In the genomic region with DNA sequence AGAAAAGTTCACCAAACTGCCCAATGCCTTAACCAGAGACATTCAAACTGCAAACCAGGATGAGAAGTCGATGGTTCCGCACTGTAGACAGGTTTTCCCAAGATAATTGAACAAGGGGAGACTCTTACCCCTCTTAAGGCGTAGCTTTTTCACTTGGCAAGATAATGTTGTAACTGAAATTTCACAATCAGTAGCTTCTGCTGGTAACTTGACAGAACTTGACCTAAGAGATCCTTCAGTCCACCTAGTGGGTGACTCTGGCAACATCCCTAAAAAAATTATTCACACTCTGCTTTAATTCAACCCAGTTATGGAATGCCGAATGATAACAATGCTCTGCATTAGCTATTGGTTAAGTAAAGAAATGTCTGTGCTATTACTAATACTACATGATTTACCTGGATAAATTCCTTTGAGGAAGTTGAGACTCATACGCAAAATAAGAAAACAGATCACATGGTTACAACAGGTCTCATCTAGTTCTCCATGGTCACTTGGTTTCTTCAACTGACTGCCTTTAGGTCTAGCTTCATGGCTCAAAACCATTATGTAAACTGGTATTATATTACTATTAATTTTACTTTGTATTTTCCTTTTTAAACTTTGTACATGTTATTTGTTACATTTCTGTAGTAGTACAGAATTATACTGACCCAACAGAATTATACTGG, we compare ENCODE assay signal across 9 cellular contexts. TPM values are rescaled to one million over a fixed set of nuclear protein-coding genes. Genes with fewer than 3 reads are reported as not detected.
DNase-seq lines count a peak whose midpoint lies in the region; ATAC-seq, FAIRE-seq and TF ChIP-seq lines count a peak whose summit lies in the region.
"Had no signal": no experiment of that assay in that cellular context is flagged by ENCODE, and none has a peak within 500 bp of the region (broad histone marks: within the 10 kb centered on the region; RNA-seq: fewer than 3 reads in every experiment).

No MANE protein-coding gene starts in this region.

- in situ Hi-C loops in KBM-7 (cut with MboI; ENCODE audit: low pct_unique_long_range_greater_than_20kb, low sequenced_read_pairs), result no loop called here

- peaks cover 15% of the 10 kb centered on the region for H3K79me2 ChIP-seq in astrocyte (ENCODE audit: insufficient read depth, low read length)

- DNase-seq in ELR (ENCODE audit: low read depth) (peak; percentile 62), KBM-7 (peak; percentile 75), astrocyte (ENCODE audit: low read depth) (peak; percentile 20), kidney epithelial cell (ENCODE audit: low read depth) (no peak), DMS79 treated with DMSO at 0.1 percent for 48 hours (lab: John Stamatoyannopoulos, UW) (no peak), GOT3 (lab: John Stamatoyannopoulos, UW) (no peak)
- DNase-seq in activated T-helper 2 cell treated with anti-CD3 and anti-CD28 coated beads, Interferon-gamma antibody, Interleukin-2, Interleukin-4, amounts not matched to agents 10 μg/mL and 5 μg/mL and 100 μg/mL, durations not matched to agents 14 hours and 24 hours and 36 hours (ENCODE audit: low spot score), result no peak

- no peak overlapping the region for H3K9ac ChIP-seq in astrocyte (ENCODE audit: low read length)

- H3K9me3 Mint-ChIP-seq in astrocyte (ENCODE audit: unreplicated experiment), result no peaks in the 10 kb centered on the region
- H3K9me3 Mint-ChIP-seq in activated T-helper 2 cell treated with anti-CD3 and anti-CD28 coated beads, Interferon-gamma antibody, Interleukin-2, Interleukin-4, amounts not matched to agents 10 μg/mL and 5 μg/mL and 100 μg/mL, durations not matched to agents 14 hours and 24 hours and 36 hours, result no peaks in the 10 kb centered on the region
- H3K9me3 Mint-ChIP-seq: IgD-negative memory B cell had no signal

- H3K36me3 ChIP-seq in astrocyte (ENCODE audit: insufficient read depth, low read length) (no peaks in the 10 kb centered on the region), kidney epithelial cell (ENCODE audit: control insufficient read depth, insufficient read depth, low read length) (no peaks in the 10 kb centered on the region)

- H3K27me3 Mint-ChIP-seq in astrocyte (ENCODE audit: low read depth, unreplicated experiment), result no peaks in the 10 kb centered on the region
- H3K27me3 Mint-ChIP-seq in activated T-helper 2 cell treated with anti-CD3 and anti-CD28 coated beads, Interferon-gamma antibody, Interleukin-2, Interleukin-4, amounts not matched to agents 10 μg/mL and 5 μg/mL and 100 μg/mL, durations not matched to agents 14 hours and 24 hours and 36 hours (ENCODE audit: low read depth), result no peaks in the 10 kb centered on the region
- H3K27me3 Mint-ChIP-seq: IgD-negative memory B cell had no signal

- no peaks in the 10 kb centered on the region for H3K36me3 Mint-ChIP-seq in astrocyte (ENCODE audit: low read depth, unreplicated experiment)
- no peaks in the 10 kb centered on the region for H3K36me3 Mint-ChIP-seq in activated T-helper 2 cell treated with anti-CD3 and anti-CD28 coated beads, Interferon-gamma antibody, Interleukin-2, Interleukin-4, amounts not matched to agents 10 μg/mL and 5 μg/mL and 100 μg/mL, durations not matched to agents 14 hours and 24 hours and 36 hours (ENCODE audit: low read depth)
- H3K36me3 Mint-ChIP-seq: IgD-negative memory B cell had no signal

- peak; percentile 35 for TF ChIP-seq CTCF in astrocyte (IDR thresholded peaks at IDR 0.05; ENCODE audit: insufficient read depth, low read depth, low read length)
- peak; percentile 41 for TF ChIP-seq CTCF in kidney epithelial cell (IDR thresholded peaks at IDR 0.05; ENCODE audit: insufficient read depth, low read length, poor library complexity, severe bottlenecking)

- H3K27ac ChIP-seq in astrocyte (ENCODE audit: low read depth, low read length), result no peak overlapping the region

- no peaks in the 10 kb centered on the region for H3K4me1 ChIP-seq in astrocyte (ENCODE audit: insufficient read depth, low read length)

- H3K4me2 ChIP-seq in astrocyte (ENCODE audit: low read length), result no peak overlapping the region

- H2AFZ ChIP-seq in astrocyte (ENCODE audit: low read depth, low read length), result no peak overlapping the region

- no peak for ATAC-seq in GM21526 (IDR thresholded peaks at IDR 0.05; ENCODE audit: low FRiP score, unreplicated experiment)

- H3K4me3 ChIP-seq in astrocyte (ENCODE audit: insufficient read depth, low read depth, low read length) (no peak overlapping the region), kidney epithelial cell (ENCODE audit: low read depth, low read length) (no peak overlapping the region)

- no peak overlapping the region for H3K4me3 Mint-ChIP-seq in astrocyte (ENCODE audit: unreplicated experiment)
- no peak overlapping the region for H3K4me3 Mint-ChIP-seq in activated T-helper 2 cell treated with anti-CD3 and anti-CD28 coated beads, Interferon-gamma antibody, Interleukin-2, Interleukin-4, amounts not matched to agents 10 μg/mL and 5 μg/mL and 100 μg/mL, durations not matched to agents 14 hours and 24 hours and 36 hours (ENCODE audit: low read depth)
- H3K4me3 Mint-ChIP-seq: IgD-negative memory B cell had no signal

- H3K4me1 Mint-ChIP-seq in astrocyte (ENCODE audit: low read depth, unreplicated experiment), result peaks cover 1% of the 10 kb centered on the region
- H3K4me1 Mint-ChIP-seq in activated T-helper 2 cell treated with anti-CD3 and anti-CD28 coated beads, Interferon-gamma antibody, Interleukin-2, Interleukin-4, amounts not matched to agents 10 μg/mL and 5 μg/mL and 100 μg/mL, durations not matched to agents 14 hours and 24 hours and 36 hours (ENCODE audit: low read depth), result peaks cover 16% of the 10 kb centered on the region

- no peaks in the 10 kb centered on the region for H3K9me3 ChIP-seq in astrocyte (ENCODE audit: insufficient read depth, low read depth, low read length)

- H4K20me1 ChIP-seq in astrocyte (ENCODE audit: insufficient read depth, low read length), result peaks cover 12% of the 10 kb centered on the region

- FAIRE-seq in astrocyte (lab: Jason Lieb, UNC), result peak; percentile 29

- intact Hi-C loops in activated T-helper 2 cell treated with anti-CD3 and anti-CD28 coated beads, Interferon-gamma antibody, Interleukin-2, Interleukin-4, amounts not matched to agents 10 μg/mL and 5 μg/mL and 100 μg/mL, durations not matched to agents 14 hours and 24 hours and 36 hours (cut with micrococcal nuclease), result no loop called here

- H3K27me3 ChIP-seq in astrocyte (ENCODE audit: insufficient read depth, low read length) (no peaks in the 10 kb centered on the region), kidney epithelial cell (ENCODE audit: control insufficient read depth, insufficient read depth, low read length) (no peaks in the 10 kb centered on the region)

- no peak overlapping the region for H3K27ac Mint-ChIP-seq in astrocyte (ENCODE audit: unreplicated experiment)
- H3K27ac Mint-ChIP-seq in activated T-helper 2 cell treated with anti-CD3 and anti-CD28 coated beads, Interferon-gamma antibody, Interleukin-2, Interleukin-4, amounts not matched to agents 10 μg/mL and 5 μg/mL and 100 μg/mL, durations not matched to agents 14 hours and 24 hours and 36 hours, result no peak overlapping the region
- H3K27ac Mint-ChIP-seq: IgD-negative memory B cell had no signal

RNA-seq across cellular contexts. Expression of gene ELF2, which starts 9.1 kb away (rescaled TPM):
- 23.6 and 25.1 TPM in 2 replicates for total RNA-seq in astrocyte
- 14.3 and 19.8 TPM in 2 replicates for total RNA-seq in kidney epithelial cell
- 30.5 and 31.2 TPM in 2 replicates for total RNA-seq in activated T-helper 2 cell treated with anti-CD3 and anti-CD28 coated beads, Interferon-gamma antibody, Interleukin-2, Interleukin-4, amounts not matched to agents 10 μg/mL and 5 μg/mL and 100 μg/mL, durations not matched to agents 14 hours and 24 hours and 36 hours

Comparison
In these comparisons a context has a peak if more than half of its experiments do, and no peak if none do; other contexts are left out.
1. DNase-seq: peak in ELR (single experiment), KBM-7 (single experiment) and astrocyte (single experiment); none in kidney epithelial cell (single experiment), DMS79 treated with DMSO at 0.1 percent for 48 hours (single experiment), activated T-helper 2 cell treated with anti-CD3 and anti-CD28 coated beads, Interferon-gamma antibody, Interleukin-2, Interleukin-4, amounts not matched to agents 10 μg/mL and 5 μg/mL and 100 μg/mL, durations not matched to agents 14 hours and 24 hours and 36 hours (single experiment) and GOT3 (single experiment).